ENCODE assay signal across 9 cellular contexts in the genomic region with DNA sequence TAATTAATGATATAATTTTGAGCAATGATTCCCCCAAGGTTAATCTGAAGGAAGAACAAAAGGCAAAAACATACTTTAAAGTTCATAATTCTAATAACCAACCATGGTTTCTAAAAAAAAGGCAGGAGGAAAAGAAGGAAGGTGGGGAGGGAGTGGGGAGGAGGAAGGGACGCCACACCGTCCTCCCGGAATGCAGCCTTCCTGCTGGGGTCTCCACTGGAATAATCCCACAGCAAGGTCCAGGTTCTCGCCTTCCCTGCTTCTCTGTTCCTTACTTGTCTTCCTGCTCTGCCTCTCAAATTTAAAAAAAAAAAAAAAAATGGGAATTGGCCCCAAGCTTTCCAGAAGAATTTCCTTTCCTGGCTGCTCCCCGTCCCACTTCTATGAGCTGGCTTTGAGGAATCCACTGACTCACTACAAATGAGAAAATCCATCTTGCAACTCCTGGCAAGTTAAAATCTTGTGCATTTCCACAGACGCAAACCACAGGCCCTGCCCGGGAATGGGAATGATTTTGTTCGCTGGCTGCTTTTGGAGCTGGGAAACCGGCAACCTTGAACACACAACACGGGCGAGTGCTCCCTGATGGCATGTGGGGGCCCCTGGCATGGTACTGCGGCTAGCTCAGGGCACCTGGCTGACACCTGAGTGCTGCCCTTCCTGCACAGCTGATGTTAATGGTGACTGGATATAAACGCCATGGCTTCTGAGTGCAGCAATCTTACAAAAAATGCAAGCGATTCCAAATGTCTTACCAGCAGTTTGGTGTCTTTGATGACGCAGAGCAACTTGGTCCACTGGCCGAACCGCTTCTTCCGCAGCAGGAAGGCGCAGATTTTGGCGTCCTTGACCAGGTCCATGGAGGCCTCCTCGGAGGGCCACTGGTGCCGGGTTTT.
DNase-seq lines count a peak whose midpoint lies in the region; ATAC-seq and TF ChIP-seq lines count a peak whose summit lies in the region.
"Had no signal": no experiment of that assay in that cellular context is flagged by ENCODE, and none has a peak within 500 bp of the region (broad histone marks: within the 10 kb centered on the region; RNA-seq: fewer than 3 reads in every experiment).

No MANE protein-coding gene starts in this region.

- DNase-seq in LHCN-M2 (ENCODE audit: low read depth) (peak; percentile 99), mesenchymal stem cell (peak; percentile 99), upper lobe of right lung (no peak), NCI-H2107 treated with DMSO at 0.1 percent for 48 hours (lab: John Stamatoyannopoulos, UW; ENCODE audit: unreplicated experiment) (no peak), NCI-H69 (lab: John Stamatoyannopoulos, UW) (no peak)
- DNase-seq in activated CD4-positive, alpha-beta T cell treated with anti-CD3 and anti-CD28 coated beads for 4 hours = no peak
- DNase-seq in stimulated activated CD8-positive, alpha-beta memory T cell treated with anti-CD3 and anti-CD28 coated beads, Interleukin-4, amount 100 ng/mL, for 48 hours = no peak
- DNase-seq: activated B cell treated with CpG ODN at 0.5 μM for 24 hours had no signal

- no peak overlapping the region for H3K4me3 ChIP-seq in duodenal mucosa (ENCODE audit: low read depth in 1 of 2, low read length in 2 of 2)
- peak overlapping the region in 1 of 2 experiments; percentile 63 for H3K4me3 ChIP-seq in mesenchymal stem cell (ENCODE audit: insufficient read depth in 1 of 2, low read depth in 1 of 2, low read length in 2 of 2)
- H3K4me3 ChIP-seq in upper lobe of right lung = no peak overlapping the region

- peak overlapping the region; percentile 54 for H3K4me2 ChIP-seq in mesenchymal stem cell (ENCODE audit: low read length, poor library complexity, severe bottlenecking)

- H3K18ac ChIP-seq in mesenchymal stem cell (ENCODE audit: low read depth in 1 of 2, low read length in 2 of 2) = peak overlapping the region; percentile 98 to 99

- H2BK15ac ChIP-seq in mesenchymal stem cell (ENCODE audit: low read depth, poor library complexity, severe bottlenecking) = peak overlapping the region; percentile 41

- peak overlapping the region; percentile 90 for H4K8ac ChIP-seq in mesenchymal stem cell (ENCODE audit: low read length)

- peaks cover 4 to 7% of the 10 kb centered on the region in 2 donors for H3K4me1 ChIP-seq in duodenal mucosa (ENCODE audit: control insufficient read depth in 1 of 2, insufficient read depth in 2 of 2, low read length in 2 of 2)
- peaks cover 29% of the 10 kb centered on the region for H3K4me1 ChIP-seq in mesenchymal stem cell (ENCODE audit: control insufficient read depth, insufficient read depth, low read depth, low read length)
- H3K4me1 ChIP-seq in upper lobe of right lung = peaks cover 8% of the 10 kb centered on the region

- H3K79me1 ChIP-seq in mesenchymal stem cell (replicated peaks; ENCODE audit: low read length, poor library complexity, severe bottlenecking) = peaks cover 18% of the 10 kb centered on the region

- H3K27me3 ChIP-seq in duodenal mucosa (ENCODE audit: control insufficient read depth in 1 of 2, insufficient read depth in 2 of 2, low read length in 2 of 2) = no peaks in the 10 kb centered on the region
- H3K27me3 ChIP-seq in mesenchymal stem cell (ENCODE audit: control insufficient read depth in 1 of 2, insufficient read depth in 1 of 2, low read length in 2 of 2) = no peaks in the 10 kb centered on the region
- H3K27me3 ChIP-seq in upper lobe of right lung = no peaks in the 10 kb centered on the region

- H3K9me3 ChIP-seq in duodenal mucosa (ENCODE audit: control insufficient read depth in 1 of 2, low read length in 2 of 2) (no peaks in the 10 kb centered on the region), mesenchymal stem cell (ENCODE audit: control insufficient read depth, low read length) (no peaks in the 10 kb centered on the region), upper lobe of right lung (no peaks in the 10 kb centered on the region)

- no peak overlapping the region for H2AFZ ChIP-seq in mesenchymal stem cell (ENCODE audit: low read depth, low read length)

- peak overlapping the region in 1 of 2 donors; percentile 6 for H3K9ac ChIP-seq in duodenal mucosa (ENCODE audit: low read depth in 1 of 2, low read length in 2 of 2)
- peak overlapping the region; percentile 91 for H3K9ac ChIP-seq in mesenchymal stem cell (ENCODE audit: low read length)

- peak overlapping the region in 1 of 2 experiments; percentile 97 for H3K14ac ChIP-seq in mesenchymal stem cell (ENCODE audit: low read length in 2 of 2)

- H2BK5ac ChIP-seq in mesenchymal stem cell (ENCODE audit: low read depth, low read length, poor library complexity, severe bottlenecking) = peak overlapping the region; percentile 98

- H2BK120ac ChIP-seq in mesenchymal stem cell (ENCODE audit: low read depth, low read length) = peak overlapping the region; percentile 90

- peak overlapping the region; percentile 65 for H2AK5ac ChIP-seq in mesenchymal stem cell (ENCODE audit: low read length, severe bottlenecking)

- intact Hi-C loops in upper lobe of right lung (cut with DNase I) = no loop called here

- peak overlapping the region in 1 of 2 experiments; percentile 88 for H3K23ac ChIP-seq in mesenchymal stem cell (ENCODE audit: low read length in 2 of 2)

- no peak for TF ChIP-seq CTCF in upper lobe of right lung (IDR thresholded peaks at IDR 0.05)

- H3K27ac ChIP-seq in duodenal mucosa (ENCODE audit: low read depth, low read length) (peak overlapping the region; percentile 57), mesenchymal stem cell (ENCODE audit: low read length, poor library complexity, severe bottlenecking) (peak overlapping the region; percentile 99), upper lobe of right lung (peak overlapping the region; percentile 59)

- H4K91ac ChIP-seq in mesenchymal stem cell (ENCODE audit: low read length) = peak overlapping the region; percentile 95

- H3K36me3 ChIP-seq in duodenal mucosa (ENCODE audit: control insufficient read depth in 1 of 2, insufficient read depth in 2 of 2, low read length in 2 of 2) (peaks cover 0 to 6% of the 10 kb centered on the region in 2 donors), mesenchymal stem cell (ENCODE audit: control insufficient read depth in 1 of 2, insufficient read depth in 2 of 2, low read depth in 1 of 2, low read length in 2 of 2) (peaks cover 24 to 47% of the 10 kb centered on the region in 2 experiments), upper lobe of right lung (peaks cover 9% of the 10 kb centered on the region)

- ATAC-seq in upper lobe of right lung = peak; percentile 36

- H3K4ac ChIP-seq in mesenchymal stem cell (ENCODE audit: low read depth in 1 of 2, low read length in 2 of 2) = peak overlapping the region; percentile 17 to 56

- 13% methylated on average over 20 of the region's 22 CpGs for WGBS in mesenchymal stem cell

- H2BK12ac ChIP-seq in mesenchymal stem cell (ENCODE audit: low read length in 2 of 2) = peak overlapping the region; percentile 90 to 93

Comparison
In these comparisons a context has a peak if more than half of its experiments do, and no peak if none do; other contexts are left out.
1. DNase-seq: peak in LHCN-M2 (single experiment) and mesenchymal stem cell (single experiment); none in upper lobe of right lung (single experiment), activated CD4-positive, alpha-beta T cell treated with anti-CD3 and anti-CD28 coated beads for 4 hours (0 of 2), NCI-H2107 treated with DMSO at 0.1 percent for 48 hours (single experiment), stimulated activated CD8-positive, alpha-beta memory T cell treated with anti-CD3 and anti-CD28 coated beads, Interleukin-4, amount 100 ng/mL, for 48 hours (single experiment) and NCI-H69 (single experiment).
2. Peak in every context shown above with its lines, with median percentiles within 50 percentile points of each other: H3K27ac ChIP-seq.